1 cellular context compared by ENCODE assay signal in the genomic region with DNA sequence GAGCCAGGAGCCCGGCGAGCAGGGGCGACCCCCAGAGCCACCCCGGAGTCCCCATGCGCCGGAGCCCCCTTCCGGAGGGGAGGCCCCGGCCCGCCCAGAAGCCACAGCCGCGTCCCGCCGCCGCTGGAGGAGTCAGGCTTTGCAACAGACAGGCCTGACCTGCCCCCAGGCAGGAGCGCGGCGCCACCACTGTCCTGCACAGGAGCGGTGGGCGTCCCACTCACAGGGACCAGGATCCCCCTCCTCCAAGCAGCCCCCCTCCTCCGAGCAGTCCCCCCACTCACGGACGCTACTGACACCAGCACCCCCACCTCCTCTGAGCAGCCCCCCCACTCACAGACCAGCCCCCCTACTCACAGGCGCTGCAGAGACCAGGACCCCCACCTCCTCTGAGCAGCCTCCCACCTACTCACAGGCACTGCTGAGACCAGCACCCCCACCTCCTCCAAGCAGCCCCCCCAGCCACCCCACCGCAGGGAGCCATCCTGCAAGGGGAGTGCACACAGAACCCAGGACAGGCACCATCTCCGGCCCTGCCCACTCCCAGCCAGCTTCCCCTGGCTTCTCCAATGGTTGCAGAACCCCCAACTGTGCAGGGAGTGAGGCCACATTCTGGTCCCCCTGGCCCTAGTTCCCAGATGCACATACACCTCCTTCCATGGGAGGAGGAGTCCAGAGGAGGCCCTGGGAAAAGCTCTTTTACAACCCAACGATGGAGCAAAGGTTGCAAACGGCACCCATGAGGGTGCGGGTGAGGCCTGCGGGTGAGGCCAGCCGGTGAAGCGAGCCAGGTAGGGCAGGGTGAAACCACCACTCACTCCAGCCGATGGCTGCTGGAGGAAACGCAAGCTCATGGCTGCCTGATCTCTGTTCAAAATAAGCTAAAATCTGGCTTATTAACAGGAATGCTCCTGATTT.
TF ChIP-seq lines count a peak whose summit lies in the region.

No MANE protein-coding gene starts in this region.

TF ChIP-seq in GM23338, 12 proteins besides CTCF, POLR2A, EP300 and RAD21 (continued from another document):
- TF ChIP-seq, protein P1, sequence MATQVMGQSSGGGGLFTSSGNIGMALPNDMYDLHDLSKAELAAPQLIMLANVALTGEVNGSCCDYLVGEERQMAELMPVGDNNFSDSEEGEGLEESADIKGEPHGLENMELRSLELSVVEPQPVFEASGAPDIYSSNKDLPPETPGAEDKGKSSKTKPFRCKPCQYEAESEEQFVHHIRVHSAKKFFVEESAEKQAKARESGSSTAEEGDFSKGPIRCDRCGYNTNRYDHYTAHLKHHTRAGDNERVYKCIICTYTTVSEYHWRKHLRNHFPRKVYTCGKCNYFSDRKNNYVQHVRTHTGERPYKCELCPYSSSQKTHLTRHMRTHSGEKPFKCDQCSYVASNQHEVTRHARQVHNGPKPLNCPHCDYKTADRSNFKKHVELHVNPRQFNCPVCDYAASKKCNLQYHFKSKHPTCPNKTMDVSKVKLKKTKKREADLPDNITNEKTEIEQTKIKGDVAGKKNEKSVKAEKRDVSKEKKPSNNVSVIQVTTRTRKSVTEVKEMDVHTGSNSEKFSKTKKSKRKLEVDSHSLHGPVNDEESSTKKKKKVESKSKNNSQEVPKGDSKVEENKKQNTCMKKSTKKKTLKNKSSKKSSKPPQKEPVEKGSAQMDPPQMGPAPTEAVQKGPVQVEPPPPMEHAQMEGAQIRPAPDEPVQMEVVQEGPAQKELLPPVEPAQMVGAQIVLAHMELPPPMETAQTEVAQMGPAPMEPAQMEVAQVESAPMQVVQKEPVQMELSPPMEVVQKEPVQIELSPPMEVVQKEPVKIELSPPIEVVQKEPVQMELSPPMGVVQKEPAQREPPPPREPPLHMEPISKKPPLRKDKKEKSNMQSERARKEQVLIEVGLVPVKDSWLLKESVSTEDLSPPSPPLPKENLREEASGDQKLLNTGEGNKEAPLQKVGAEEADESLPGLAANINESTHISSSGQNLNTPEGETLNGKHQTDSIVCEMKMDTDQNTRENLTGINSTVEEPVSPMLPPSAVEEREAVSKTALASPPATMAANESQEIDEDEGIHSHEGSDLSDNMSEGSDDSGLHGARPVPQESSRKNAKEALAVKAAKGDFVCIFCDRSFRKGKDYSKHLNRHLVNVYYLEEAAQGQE (IDR thresholded peaks at IDR 0.05; ENCODE audit: unreplicated experiment) = no peak
- no peak for TF ChIP-seq CREB1 (CRISPR knock-in tag; IDR thresholded peaks at IDR 0.05; ENCODE audit: low read depth)
- TF ChIP-seq ZNF114 (CRISPR knock-in tag; IDR thresholded peaks at IDR 0.05) = no peak
- TF ChIP-seq ZNF331 (CRISPR knock-in tag; IDR thresholded peaks at IDR 0.05; ENCODE audit: low read depth) = no peak
- TF ChIP-seq EZH2phosphoT487 (IDR thresholded peaks at IDR 0.05; ENCODE audit: unreplicated experiment) = no peak
- TF ChIP-seq NANOG (IDR thresholded peaks at IDR 0.05; ENCODE audit: borderline replicate concordance) = no peak
- TF ChIP-seq, protein P2, sequence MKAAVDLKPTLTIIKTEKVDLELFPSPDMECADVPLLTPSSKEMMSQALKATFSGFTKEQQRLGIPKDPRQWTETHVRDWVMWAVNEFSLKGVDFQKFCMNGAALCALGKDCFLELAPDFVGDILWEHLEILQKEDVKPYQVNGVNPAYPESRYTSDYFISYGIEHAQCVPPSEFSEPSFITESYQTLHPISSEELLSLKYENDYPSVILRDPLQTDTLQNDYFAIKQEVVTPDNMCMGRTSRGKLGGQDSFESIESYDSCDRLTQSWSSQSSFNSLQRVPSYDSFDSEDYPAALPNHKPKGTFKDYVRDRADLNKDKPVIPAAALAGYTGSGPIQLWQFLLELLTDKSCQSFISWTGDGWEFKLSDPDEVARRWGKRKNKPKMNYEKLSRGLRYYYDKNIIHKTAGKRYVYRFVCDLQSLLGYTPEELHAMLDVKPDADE (IDR thresholded peaks at IDR 0.05) = no peak
- TF ChIP-seq STAT1 (IDR thresholded peaks at IDR 0.05; ENCODE audit: unreplicated experiment) = no peak
- no peak for TF ChIP-seq EZH2 (IDR thresholded peaks at IDR 0.05; ENCODE audit: low read depth, unreplicated experiment)
- TF ChIP-seq POLR2AphosphoS5 (IDR thresholded peaks at IDR 0.05; ENCODE audit: low read depth) = no peak
TF ChIP-seq in GM23338: peak in this region for 0.
